In the genomic region with DNA sequence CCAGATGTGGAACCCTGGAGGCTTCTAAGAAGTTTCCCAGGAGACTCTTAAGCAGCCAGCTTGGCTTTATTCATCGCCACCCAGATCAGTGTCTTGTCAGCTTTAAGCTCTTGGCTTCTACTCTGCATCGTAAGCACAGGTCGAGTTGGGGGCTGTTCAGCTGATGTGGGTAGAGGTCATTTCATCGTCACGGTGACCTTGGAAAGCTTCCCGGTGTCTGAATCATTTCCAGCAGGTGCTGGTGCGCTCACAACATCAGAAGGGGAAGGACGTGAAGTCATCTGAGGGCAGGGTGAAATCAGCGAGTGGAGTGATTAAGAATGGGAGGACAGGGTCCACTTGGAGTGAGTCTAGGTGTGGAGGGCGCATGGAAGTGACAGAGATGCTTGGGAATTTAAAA, we compare ENCODE assay signal across 17 cellular contexts.
A peak's percentile ranks its signal among the peaks of the same experiment; 100 is the strongest.
DNase-seq lines count a peak whose midpoint lies in the region; ATAC-seq and TF ChIP-seq lines count a peak whose summit lies in the region.
"Had no signal": no experiment of that assay in that cellular context is flagged by ENCODE, and none has a peak within 500 bp of the region (broad histone marks: within the 10 kb centered on the region; RNA-seq: fewer than 3 reads in every experiment).

No MANE protein-coding gene starts in this region.

- H3K27ac Mint-ChIP-seq in WTC11 (peak overlapping the region; percentile 14; the same call in 1 of the 2 replicates), neural crest cell (ENCODE audit: unreplicated experiment) (peak overlapping the region; percentile 94)
- H3K27ac Mint-ChIP-seq: activated CD8-positive, alpha-beta T cell treated with anti-CD3 and anti-CD28 coated beads, Interleukin-2, amount 10 ng/mL, durations not matched to agents 7 days and 5 days; B cell; stimulated activated naive B cell treated with anti-CD40 and anti-IgM and Interleukin-4, amounts not matched to agents 10 μg/mL and 1 μg/mL and 100 μg/mL, for 72 hours had no signal

- H3K36me3 Mint-ChIP-seq in WTC11, result no peaks in the 10 kb centered on the region
- H3K36me3 Mint-ChIP-seq in neural crest cell (ENCODE audit: low read depth), result peaks cover 26% of the 10 kb centered on the region
- H3K36me3 Mint-ChIP-seq: stimulated activated naive B cell treated with anti-CD40 and anti-IgM and Interleukin-4, amounts not matched to agents 10 μg/mL and 1 μg/mL and 100 μg/mL, for 72 hours had no signal

- H3K27me3 Mint-ChIP-seq in WTC11 (ENCODE audit: low read depth) (no peaks in the 10 kb centered on the region), neural crest cell (ENCODE audit: low read depth) (no peaks in the 10 kb centered on the region)

- POLR2A ChIA-PET in WTC11 (lab: Charles Lee), result no interaction called here

- TF ChIP-seq CTCF in WTC11 (IDR thresholded peaks at IDR 0.05), result no peak
- TF ChIP-seq CTCF in neural crest cell (conservative IDR thresholded peaks at IDR 0.05), result no peak

- ATAC-seq in WTC11 (no peak), GM18511 (IDR thresholded peaks at IDR 0.05; ENCODE audit: unreplicated experiment) (no peak), GM21381 (IDR thresholded peaks at IDR 0.05; ENCODE audit: unreplicated experiment) (no peak)
- ATAC-seq: activated CD8-positive, alpha-beta T cell treated with anti-CD3 and anti-CD28 coated beads, Interleukin-2, amount 10 ng/mL, durations not matched to agents 7 days and 5 days; stimulated activated naive B cell treated with anti-CD40 and anti-IgM and Interleukin-4, amounts not matched to agents 10 μg/mL and 1 μg/mL and 100 μg/mL, for 72 hours had no signal

- CTCF ChIA-PET in WTC11 (lab: Charles Lee), result interaction anchor here (0.5 kb wide), 1 partner anchor 12 kb away, joined by 3 read pairs; no protein-coding TSS in a partner anchor

- H3K4me3 Mint-ChIP-seq in WTC11, result no peak overlapping the region
- peak overlapping the region; percentile 6 for H3K4me3 Mint-ChIP-seq in neural crest cell
- H3K4me3 Mint-ChIP-seq: activated CD8-positive, alpha-beta T cell treated with anti-CD3 and anti-CD28 coated beads, Interleukin-2, amount 10 ng/mL, durations not matched to agents 7 days and 5 days; B cell; stimulated activated naive B cell treated with anti-CD40 and anti-IgM and Interleukin-4, amounts not matched to agents 10 μg/mL and 1 μg/mL and 100 μg/mL, for 72 hours had no signal

- H3K4me1 Mint-ChIP-seq in WTC11 (peaks cover 9% of the 10 kb centered on the region; the same call in 1 of the 2 replicates), neural crest cell (peaks cover 79% of the 10 kb centered on the region)
- H3K4me1 Mint-ChIP-seq: stimulated activated naive B cell treated with anti-CD40 and anti-IgM and Interleukin-4, amounts not matched to agents 10 μg/mL and 1 μg/mL and 100 μg/mL, for 72 hours had no signal

- peak; percentile 64 for DNase-seq in ELR (ENCODE audit: low read depth)
- DNase-seq in WTC11 (ENCODE audit: low spot score), result no peak
- peak; percentile 20 for DNase-seq in fibroblast of gingiva (ENCODE audit: low read depth)
- DNase-seq in neural crest cell (ENCODE audit: low read depth, low spot score), result no peak
- DNase-seq in activated CD8-positive, alpha-beta memory T cell treated with anti-CD3 and anti-CD28 coated beads for 24 hours, result no peak
- no peak for DNase-seq in activated CD4-positive, CD25-positive, alpha-beta regulatory T cell (lab: John Stamatoyannopoulos, UW)
- DNase-seq: activated CD8-positive, alpha-beta T cell treated with anti-CD3 and anti-CD28 coated beads, Interleukin-2, amount 10 ng/mL, durations not matched to agents 7 days and 5 days; activated effector memory CD4-positive, alpha-beta T cell treated with Interleukin-2 at 50 U/mL for 16 hours; erythroblast; KG1; NCI-H1694 treated with DMSO at 0.1 percent for 48 hours; NCI-H69; stimulated activated naive B cell treated with anti-CD40 and anti-IgM and Interleukin-4, amounts not matched to agents 10 μg/mL and 1 μg/mL and 100 μg/mL, for 72 hours; uterus had no signal

- H3K9me3 Mint-ChIP-seq in WTC11, result no peaks in the 10 kb centered on the region
- H3K9me3 Mint-ChIP-seq in neural crest cell, result no peaks in the 10 kb centered on the region
- H3K9me3 Mint-ChIP-seq: stimulated activated naive B cell treated with anti-CD40 and anti-IgM and Interleukin-4, amounts not matched to agents 10 μg/mL and 1 μg/mL and 100 μg/mL, for 72 hours had no signal

TF ChIP-seq in WTC11, 78 proteins besides CTCF, POLR2A, EP300 and RAD21:
- TF ChIP-seq ZNF138 (CRISPR knock-in tag; conservative IDR thresholded peaks at IDR 0.05) (no peak), MXD4 (CRISPR knock-in tag; IDR thresholded peaks at IDR 0.05; ENCODE audit: borderline replicate concordance) (no peak)
- TF ChIP-seq, protein P1, sequence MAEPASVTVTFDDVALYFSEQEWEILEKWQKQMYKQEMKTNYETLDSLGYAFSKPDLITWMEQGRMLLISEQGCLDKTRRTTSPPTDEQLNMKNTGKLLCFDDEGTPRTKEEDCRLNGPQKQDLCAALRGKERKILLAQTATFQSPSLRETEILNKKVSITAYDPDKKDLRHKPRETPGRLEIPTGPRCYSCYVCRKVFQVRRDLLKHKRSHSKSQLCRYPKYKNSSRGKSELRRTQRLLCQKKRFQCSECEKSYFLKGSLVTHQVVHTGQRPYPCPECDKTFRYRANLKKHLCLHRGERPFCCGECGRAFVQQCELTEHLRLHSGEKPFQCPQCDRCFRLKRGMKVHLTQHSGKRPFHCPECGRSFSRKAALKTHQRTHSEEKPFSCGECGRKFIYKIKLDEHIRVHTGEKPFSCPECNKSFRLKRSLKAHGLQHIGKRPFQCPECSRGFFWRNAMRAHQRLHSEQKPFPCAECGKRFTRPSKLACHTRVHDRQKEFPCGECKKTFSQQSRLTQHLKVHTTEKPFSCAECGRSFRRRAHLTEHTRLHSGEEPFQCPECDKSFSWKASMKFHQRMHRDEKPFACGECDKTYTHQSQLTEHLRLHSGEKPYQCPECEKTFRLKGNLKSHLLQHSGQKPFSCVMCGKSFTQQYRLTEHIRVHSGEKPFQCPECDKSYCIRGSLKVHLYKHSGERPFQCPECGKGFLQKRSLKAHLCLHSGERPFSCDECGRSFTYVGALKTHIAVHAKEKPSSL (CRISPR knock-in tag; conservative IDR thresholded peaks at IDR 0.05), result no peak

Comparison
In these comparisons a context has a peak if more than half of its experiments do, and no peak if none do; other contexts are left out.
1. DNase-seq: peak in ELR (single experiment) and fibroblast of gingiva (single experiment); none in WTC11 (single experiment), neural crest cell (single experiment), activated CD8-positive, alpha-beta memory T cell treated with anti-CD3 and anti-CD28 coated beads for 24 hours (single experiment) and activated CD4-positive, CD25-positive, alpha-beta regulatory T cell (0 of 4).